22 cellular contexts compared by ENCODE assay signal in genomic region chr2:99970292-99970868, GRCh38.
A peak's percentile ranks its signal among the peaks of the same experiment; 100 is the strongest.
DNase-seq lines count a peak whose midpoint lies in the region; ATAC-seq and TF ChIP-seq lines count a peak whose summit lies in the region.
"Had no signal": no experiment of that assay in that cellular context is flagged by ENCODE, and none has a peak within 500 bp of the region (broad histone marks: within the 10 kb centered on the region; RNA-seq: fewer than 3 reads in every experiment).

No MANE protein-coding gene starts in this region.

- H3K4me3 ChIP-seq in BLaER1 treated with 17β-estradiol and CSF1 and Interleukin-3, amounts not matched to agents 10 nM and 100 nM = no peak overlapping the region
- H3K4me3 ChIP-seq in choroid plexus epithelial cell (ENCODE audit: low read depth, low read length) = no peak overlapping the region
- H3K4me3 ChIP-seq in neuronal stem cell (ENCODE audit: low read length in 2 of 2) = no peak overlapping the region
- H3K4me3 ChIP-seq: spleen, suprapubic skin had no signal

- no peak overlapping the region for H2AK5ac ChIP-seq in neuronal stem cell (ENCODE audit: low read depth, low read length)

- no peak overlapping the region for H2BK5ac ChIP-seq in neuronal stem cell (ENCODE audit: low read length)

- no peak overlapping the region for H3K9ac ChIP-seq in BLaER1 treated with 17β-estradiol and CSF1 and Interleukin-3, amounts not matched to agents 10 nM and 100 nM
- H3K9ac ChIP-seq in neuronal stem cell (ENCODE audit: low read depth, low read length, poor library complexity) = no peak overlapping the region
- H3K9ac ChIP-seq: KMS-11 had no signal

- H3K9me3 Mint-ChIP-seq in natural killer cell = peaks cover 0 to 2% of the 10 kb centered on the region in 2 donors
- H3K9me3 Mint-ChIP-seq: mesothelial cell of epicardium had no signal

- H4K91ac ChIP-seq in neuronal stem cell (ENCODE audit: low read depth, low read length, poor library complexity) = no peak overlapping the region

- WGBS in neuronal stem cell (ENCODE audit: extremely low coverage in 2 of 2, insufficient read length in 2 of 2, insufficient replicate concordance in 1 of 2), 2 donors = no CpG with 5 or more reads among the region's 12 CpGs

- no peaks in the 10 kb centered on the region for H3K4me1 Mint-ChIP-seq in natural killer cell
- H3K4me1 Mint-ChIP-seq: endodermal cell, T-helper 17 cell had no signal

- no peak overlapping the region for H2BK120ac ChIP-seq in neuronal stem cell (ENCODE audit: low read depth, low read length)

- H4K8ac ChIP-seq in neuronal stem cell (ENCODE audit: low read depth, low read length) = no peak overlapping the region

- H3K4ac ChIP-seq in neuronal stem cell (ENCODE audit: low read length) = no peak overlapping the region

- peaks cover 0 to 14% (median 10%) of the 10 kb centered on the region in 10 experiments; a peak in 13 of 20 replicates for H3K4me1 ChIP-seq in BLaER1 treated with 17β-estradiol and CSF1 and Interleukin-3, amounts not matched to agents 10 nM and 100 nM
- peaks cover 0 to 12% of the 10 kb centered on the region in 2 donors for H3K4me1 ChIP-seq in neuronal stem cell (ENCODE audit: control insufficient read depth in 2 of 2, insufficient read depth in 1 of 2, low read depth in 1 of 2, low read length in 2 of 2)
- H3K4me1 ChIP-seq: suprapubic skin had no signal

- ATAC-seq in natural killer cell (no peak), HG02885 (IDR thresholded peaks at IDR 0.05; ENCODE audit: poor library complexity, unreplicated experiment) (no peak)
- ATAC-seq: T-helper 17 cell had no signal

- H4K20me1 ChIP-seq in BLaER1 treated with 17β-estradiol and CSF1 and Interleukin-3, amounts not matched to agents 10 nM and 100 nM = 0 out of 22 replicates have a peak, but pooled peaks cover 0 to 3% (median 0%) of the 10 kb centered on the region in 11 experiments

- no peak overlapping the region for H3K14ac ChIP-seq in neuronal stem cell (ENCODE audit: low read length)

- H3K36me3 Mint-ChIP-seq in natural killer cell = no peaks in the 10 kb centered on the region
- H3K36me3 Mint-ChIP-seq: mesothelial cell of epicardium had no signal

- peaks cover 0 to 40% (median 11%) of the 10 kb centered on the region in 11 experiments; a peak in 12 of 22 replicates for H3K36me3 ChIP-seq in BLaER1 treated with 17β-estradiol and CSF1 and Interleukin-3, amounts not matched to agents 10 nM and 100 nM
- H3K36me3 ChIP-seq in neuronal stem cell (replicated peaks in 1 of 2; ENCODE audit: control insufficient read depth in 2 of 2, insufficient read depth in 2 of 2, low read length in 2 of 2) = no peaks in the 10 kb centered on the region
- H3K36me3 ChIP-seq: suprapubic skin had no signal

- no peak overlapping the region for H3K4me3 Mint-ChIP-seq in natural killer cell
- H3K4me3 Mint-ChIP-seq: endodermal cell, mesothelial cell of epicardium, T-helper 17 cell had no signal

- H3K27me3 Mint-ChIP-seq in natural killer cell (ENCODE audit: low read depth in 2 of 2) = peaks cover 0 to 3% of the 10 kb centered on the region in 2 donors
- H3K27me3 Mint-ChIP-seq: T-helper 17 cell had no signal

- H3K4me2 ChIP-seq in BLaER1 treated with 17β-estradiol and CSF1 and Interleukin-3, amounts not matched to agents 10 nM and 100 nM = peak overlapping the region in 8 of 11 experiments; percentile 4 to 59 (median 34); a peak in 12 of 22 replicates
- H3K4me2 ChIP-seq in neuronal stem cell (ENCODE audit: insufficient read depth, low read length, poor library complexity, severe bottlenecking) = no peak overlapping the region
- H3K4me2 ChIP-seq: KMS-11 had no signal

- H3K27ac ChIP-seq in BLaER1 treated with 17β-estradiol and CSF1 and Interleukin-3, amounts not matched to agents 10 nM and 100 nM = no peak overlapping the region
- H3K27ac ChIP-seq in neuronal stem cell (replicated peaks; ENCODE audit: low read length) = no peak overlapping the region
- H3K27ac ChIP-seq: KMS-11, spleen, suprapubic skin had no signal

- no peak overlapping the region for H2BK15ac ChIP-seq in neuronal stem cell (ENCODE audit: low read length)

- H3K9me3 ChIP-seq in BLaER1 treated with 17β-estradiol and CSF1 and Interleukin-3, amounts not matched to agents 10 nM and 100 nM (replicated peaks in 1 of 11) = no peaks in the 10 kb centered on the region; a peak in 2 of 22 replicates
- H3K9me3 ChIP-seq in neuronal stem cell (replicated peaks in 1 of 2; ENCODE audit: control insufficient read depth in 2 of 2, insufficient read depth in 1 of 2, low read depth in 1 of 2, low read length in 2 of 2) = no peaks in the 10 kb centered on the region
- H3K9me3 ChIP-seq: spleen, suprapubic skin had no signal

- no peak overlapping the region for H2BK12ac ChIP-seq in neuronal stem cell (ENCODE audit: low read length)

- no peak overlapping the region for H3K23ac ChIP-seq in neuronal stem cell (ENCODE audit: low read depth, low read length, poor library complexity)

- DNase-seq in MV-4-11 (lab: John Stamatoyannopoulos, UW) (peak; percentile 29), choroid plexus epithelial cell (ENCODE audit: low read depth) (peak; percentile 19), neuronal stem cell (ENCODE audit: low spot score) (no peak), natural killer cell (no peak), dedifferentiated amniotic fluid mesenchymal stem cell (ENCODE audit: extremely low spot score) (no peak)
- DNase-seq: activated CD4-positive, alpha-beta T cell treated with anti-CD3 and anti-CD28 coated beads, Interleukin-2, amount 50 U/mL, for 48 hours; activated gamma-delta T cell treated with Interleukin-2 at 50 U/mL for 16 hours; activated T-cell treated with anti-CD3 and anti-CD28 coated beads for 4 hours; aorta; COR-L47; endodermal cell; NCI-H2107; NCI-H524 treated with DMSO at 0.1 percent for 48 hours; SHP77 treated with DMSO at 0.1 percent for 48 hours; spleen; stimulated activated CD8-positive, alpha-beta memory T cell treated with anti-CD3 and anti-CD28 coated beads, Interleukin-4, amount 100 ng/mL, for 48 hours; T-helper 17 cell had no signal

- no peak overlapping the region for H3K27ac Mint-ChIP-seq in natural killer cell
- H3K27ac Mint-ChIP-seq: endodermal cell, mesothelial cell of epicardium, T-helper 17 cell had no signal

- intact Hi-C loops in natural killer cell (cut with micrococcal nuclease) = no loop called here

- TF ChIP-seq CTCF in choroid plexus epithelial cell (conservative IDR thresholded peaks at IDR 0.05; ENCODE audit: low read depth, low read length) = no peak
- TF ChIP-seq CTCF in natural killer cell (IDR thresholded peaks at IDR 0.05) = no peak

- H3K18ac ChIP-seq in neuronal stem cell (ENCODE audit: low read length) = peak overlapping the region; percentile 1

- no peak overlapping the region for H2AFZ ChIP-seq in neuronal stem cell (ENCODE audit: low read length)

- no peaks in the 10 kb centered on the region for H3K27me3 ChIP-seq in BLaER1 treated with 17β-estradiol and CSF1 and Interleukin-3, amounts not matched to agents 10 nM and 100 nM
- peaks cover 0 to 5% (median 0%) of the 10 kb centered on the region in 3 experiments for H3K27me3 ChIP-seq in neuronal stem cell (ENCODE audit: control insufficient read depth in 3 of 3, insufficient read depth in 3 of 3, low read depth in 1 of 3, low read length in 3 of 3)
- H3K27me3 ChIP-seq: spleen, suprapubic skin had no signal

- H3K79me1 ChIP-seq in neuronal stem cell (ENCODE audit: low read depth, low read length) = no peaks in the 10 kb centered on the region

Comparison
In these comparisons a context has a peak if more than half of its experiments do, and no peak if none do; other contexts are left out.
1. DNase-seq: peak in MV-4-11 (single experiment) and choroid plexus epithelial cell (single experiment); none in neuronal stem cell (single experiment), natural killer cell (single experiment) and dedifferentiated amniotic fluid mesenchymal stem cell (single experiment).